1 cellular context compared by ENCODE assay signal in the genomic region with DNA sequence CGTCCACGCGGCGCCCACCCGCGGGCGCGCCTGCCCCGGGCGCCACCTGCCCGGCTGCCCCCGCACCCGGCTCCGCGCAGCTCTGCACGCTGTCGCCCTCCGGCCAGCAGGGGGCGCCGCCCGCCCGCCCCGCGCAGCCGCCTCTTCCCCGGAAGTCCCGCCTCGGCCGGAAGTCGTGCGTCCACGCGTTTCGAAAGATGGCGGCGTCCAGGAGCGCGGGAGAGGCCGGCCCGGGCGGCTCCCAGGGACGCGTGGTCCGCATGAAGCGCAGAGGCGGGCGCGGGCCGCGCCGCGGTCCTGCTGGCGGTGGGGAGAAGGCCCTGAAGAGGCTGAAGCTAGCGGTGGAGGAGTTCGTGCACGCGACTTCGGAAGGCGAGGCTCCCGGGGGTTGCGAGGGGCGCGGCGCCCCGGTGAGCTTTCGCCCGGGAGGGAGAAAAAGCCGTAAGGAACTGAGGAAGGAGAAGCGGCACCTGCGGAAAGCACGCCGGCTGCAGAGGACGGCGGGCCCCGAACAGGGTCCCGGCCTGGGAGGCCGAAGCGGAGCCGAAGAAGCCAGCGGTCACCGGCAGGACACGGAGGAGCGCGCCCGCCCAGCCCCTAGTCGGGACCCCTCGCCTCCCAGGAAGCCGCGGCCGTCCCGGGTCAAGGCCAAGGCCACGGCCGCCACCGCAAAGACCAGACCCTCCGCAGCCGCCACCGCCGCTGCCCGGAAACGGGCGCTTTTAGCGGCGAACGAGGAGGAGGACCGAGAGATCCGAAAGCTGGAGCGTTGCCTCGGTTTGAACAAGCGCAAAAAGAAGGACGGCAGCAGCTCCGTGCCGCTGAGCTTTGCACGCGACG.
TF ChIP-seq lines count a peak whose summit lies in the region.

A gene with protein sequence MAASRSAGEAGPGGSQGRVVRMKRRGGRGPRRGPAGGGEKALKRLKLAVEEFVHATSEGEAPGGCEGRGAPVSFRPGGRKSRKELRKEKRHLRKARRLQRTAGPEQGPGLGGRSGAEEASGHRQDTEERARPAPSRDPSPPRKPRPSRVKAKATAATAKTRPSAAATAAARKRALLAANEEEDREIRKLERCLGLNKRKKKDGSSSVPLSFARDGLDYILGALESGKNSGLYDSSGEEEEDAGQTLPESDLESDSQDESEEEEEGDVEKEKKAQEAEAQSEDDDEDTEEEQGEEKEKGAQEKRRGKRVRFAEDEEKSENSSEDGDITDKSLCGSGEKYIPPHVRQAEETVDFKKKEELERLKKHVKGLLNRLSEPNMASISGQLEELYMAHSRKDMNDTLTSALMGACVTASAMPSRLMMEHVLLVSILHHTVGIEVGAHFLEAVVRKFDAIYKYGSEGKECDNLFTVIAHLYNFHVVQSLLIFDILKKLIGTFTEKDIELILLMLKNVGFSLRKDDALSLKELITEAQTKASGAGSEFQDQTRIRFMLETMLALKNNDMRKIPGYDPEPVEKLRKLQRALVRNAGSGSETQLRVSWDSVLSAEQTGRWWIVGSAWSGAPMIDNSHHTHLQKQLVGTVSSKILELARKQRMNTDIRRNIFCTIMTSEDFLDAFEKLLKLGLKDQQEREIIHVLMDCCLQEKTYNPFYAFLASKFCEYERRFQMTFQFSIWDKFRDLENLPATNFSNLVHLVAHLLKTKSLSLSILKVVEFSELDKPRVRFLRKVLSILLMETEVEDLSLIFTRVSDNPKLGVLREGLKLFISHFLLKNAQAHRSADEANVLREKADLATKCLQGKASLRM (plus strand): TSS at position 172 of the 840 bp plus-strand sequence. CDS start 26 bp downstream, at position 198.

TF ChIP-seq in H1, 55 proteins besides CTCF, POLR2A, EP300 and RAD21 (continued from another document):
- TF ChIP-seq PHF8 (conservative IDR thresholded peaks at IDR 0.05; ENCODE audit: low read depth, low read length) (peak; percentile 99), BACH1 (IDR thresholded peaks at IDR 0.05; ENCODE audit: low read length) (peak; percentile 64; the same call in 1 of the 2 replicates), NANOG (IDR thresholded peaks at IDR 0.05; ENCODE audit: insufficient read depth, low read depth, low read length, poor library complexity, severe bottlenecking) (no peak), RBBP5 (IDR thresholded peaks at IDR 0.05; ENCODE audit: borderline replicate concordance, low read depth, low read length) (peak; percentile 99), CHD2 (IDR thresholded peaks at IDR 0.05; ENCODE audit: low read length) (no peak), CREB1 (IDR thresholded peaks at IDR 0.05) (peak; percentile 53), TAF1 (IDR thresholded peaks at IDR 0.05; ENCODE audit: low read depth, low read length) (peak; percentile 98), EGR1 (IDR thresholded peaks at IDR 0.05; ENCODE audit: borderline replicate concordance, low read depth, low read length) (peak; percentile 72; the same call in 1 of the 2 replicates), POU5F1 (IDR thresholded peaks at IDR 0.05; ENCODE audit: low read depth, low read length) (no peak), NRF1 (IDR thresholded peaks at IDR 0.05; ENCODE audit: low read depth, low read length) (no peak), SP2 (IDR thresholded peaks at IDR 0.05; ENCODE audit: low read length) (peak; percentile 14; the same call in 1 of the 2 replicates), GABPA (IDR thresholded peaks at IDR 0.05; ENCODE audit: borderline replicate concordance, insufficient read depth, low read length) (peak; percentile 95), TBP (IDR thresholded peaks at IDR 0.05; ENCODE audit: low read depth, low read length) (peak; percentile 87), CBX8 (IDR thresholded peaks at IDR 0.05; ENCODE audit: borderline replicate concordance, low read depth, low read length) (no peak), ASH2L (IDR thresholded peaks at IDR 0.05; ENCODE audit: low read length) (peak; percentile 88), HDAC2 (IDR thresholded peaks at IDR 0.05; ENCODE audit: borderline replicate concordance in 1 of 2, low read depth in 2 of 2, low read length in 2 of 2) (peak; percentile 38 to 46; a peak in 2 of 4 replicates), MAFK (IDR thresholded peaks at IDR 0.05; ENCODE audit: low read depth, low read length) (no peak), KDM4A (IDR thresholded peaks at IDR 0.05; ENCODE audit: low read depth, low read length, severe bottlenecking) (peak; percentile 90), TAF7 (optimal IDR thresholded peaks at IDR 0.05; ENCODE audit: borderline replicate concordance, low read depth, low read length) (peak; percentile 95), BRCA1 (IDR thresholded peaks at IDR 0.05; ENCODE audit: low read depth, low read length) (no peak), KDM5A (IDR thresholded peaks at IDR 0.05; ENCODE audit: low read length) (peak; percentile 90), POLR2AphosphoS5 (IDR thresholded peaks at IDR 0.05; ENCODE audit: low read depth, low read length) (peak; percentile 78; the same call in 1 of the 2 replicates), SIN3A (conservative IDR thresholded peaks at IDR 0.05 in 1 of 2, IDR thresholded peaks at IDR 0.05 in 1 of 2; ENCODE audit: low read depth in 1 of 2, low read length in 2 of 2) (peak; percentile 52 to 58; a peak in 1 of 4 replicates), YY1 (IDR thresholded peaks at IDR 0.05; ENCODE audit: low read depth, low read length) (peak; percentile 98), CTBP2 (IDR thresholded peaks at IDR 0.05; ENCODE audit: borderline replicate concordance, insufficient read depth, insufficient read length, low read length) (no peak), KDM1A (IDR thresholded peaks at IDR 0.05; ENCODE audit: borderline replicate concordance, low read length) (no peak), TCF12 (IDR thresholded peaks at IDR 0.05; ENCODE audit: low read depth, low read length) (no peak)
- TF ChIP-seq, protein P1, sequence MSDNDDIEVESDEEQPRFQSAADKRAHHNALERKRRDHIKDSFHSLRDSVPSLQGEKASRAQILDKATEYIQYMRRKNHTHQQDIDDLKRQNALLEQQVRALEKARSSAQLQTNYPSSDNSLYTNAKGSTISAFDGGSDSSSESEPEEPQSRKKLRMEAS (IDR thresholded peaks at IDR 0.05): peak; percentile 90
- TF ChIP-seq, protein P2, sequence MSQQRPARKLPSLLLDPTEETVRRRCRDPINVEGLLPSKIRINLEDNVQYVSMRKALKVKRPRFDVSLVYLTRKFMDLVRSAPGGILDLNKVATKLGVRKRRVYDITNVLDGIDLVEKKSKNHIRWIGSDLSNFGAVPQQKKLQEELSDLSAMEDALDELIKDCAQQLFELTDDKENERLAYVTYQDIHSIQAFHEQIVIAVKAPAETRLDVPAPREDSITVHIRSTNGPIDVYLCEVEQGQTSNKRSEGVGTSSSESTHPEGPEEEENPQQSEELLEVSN (IDR thresholded peaks at IDR 0.05): peak; percentile 93
- TF ChIP-seq, protein P3, sequence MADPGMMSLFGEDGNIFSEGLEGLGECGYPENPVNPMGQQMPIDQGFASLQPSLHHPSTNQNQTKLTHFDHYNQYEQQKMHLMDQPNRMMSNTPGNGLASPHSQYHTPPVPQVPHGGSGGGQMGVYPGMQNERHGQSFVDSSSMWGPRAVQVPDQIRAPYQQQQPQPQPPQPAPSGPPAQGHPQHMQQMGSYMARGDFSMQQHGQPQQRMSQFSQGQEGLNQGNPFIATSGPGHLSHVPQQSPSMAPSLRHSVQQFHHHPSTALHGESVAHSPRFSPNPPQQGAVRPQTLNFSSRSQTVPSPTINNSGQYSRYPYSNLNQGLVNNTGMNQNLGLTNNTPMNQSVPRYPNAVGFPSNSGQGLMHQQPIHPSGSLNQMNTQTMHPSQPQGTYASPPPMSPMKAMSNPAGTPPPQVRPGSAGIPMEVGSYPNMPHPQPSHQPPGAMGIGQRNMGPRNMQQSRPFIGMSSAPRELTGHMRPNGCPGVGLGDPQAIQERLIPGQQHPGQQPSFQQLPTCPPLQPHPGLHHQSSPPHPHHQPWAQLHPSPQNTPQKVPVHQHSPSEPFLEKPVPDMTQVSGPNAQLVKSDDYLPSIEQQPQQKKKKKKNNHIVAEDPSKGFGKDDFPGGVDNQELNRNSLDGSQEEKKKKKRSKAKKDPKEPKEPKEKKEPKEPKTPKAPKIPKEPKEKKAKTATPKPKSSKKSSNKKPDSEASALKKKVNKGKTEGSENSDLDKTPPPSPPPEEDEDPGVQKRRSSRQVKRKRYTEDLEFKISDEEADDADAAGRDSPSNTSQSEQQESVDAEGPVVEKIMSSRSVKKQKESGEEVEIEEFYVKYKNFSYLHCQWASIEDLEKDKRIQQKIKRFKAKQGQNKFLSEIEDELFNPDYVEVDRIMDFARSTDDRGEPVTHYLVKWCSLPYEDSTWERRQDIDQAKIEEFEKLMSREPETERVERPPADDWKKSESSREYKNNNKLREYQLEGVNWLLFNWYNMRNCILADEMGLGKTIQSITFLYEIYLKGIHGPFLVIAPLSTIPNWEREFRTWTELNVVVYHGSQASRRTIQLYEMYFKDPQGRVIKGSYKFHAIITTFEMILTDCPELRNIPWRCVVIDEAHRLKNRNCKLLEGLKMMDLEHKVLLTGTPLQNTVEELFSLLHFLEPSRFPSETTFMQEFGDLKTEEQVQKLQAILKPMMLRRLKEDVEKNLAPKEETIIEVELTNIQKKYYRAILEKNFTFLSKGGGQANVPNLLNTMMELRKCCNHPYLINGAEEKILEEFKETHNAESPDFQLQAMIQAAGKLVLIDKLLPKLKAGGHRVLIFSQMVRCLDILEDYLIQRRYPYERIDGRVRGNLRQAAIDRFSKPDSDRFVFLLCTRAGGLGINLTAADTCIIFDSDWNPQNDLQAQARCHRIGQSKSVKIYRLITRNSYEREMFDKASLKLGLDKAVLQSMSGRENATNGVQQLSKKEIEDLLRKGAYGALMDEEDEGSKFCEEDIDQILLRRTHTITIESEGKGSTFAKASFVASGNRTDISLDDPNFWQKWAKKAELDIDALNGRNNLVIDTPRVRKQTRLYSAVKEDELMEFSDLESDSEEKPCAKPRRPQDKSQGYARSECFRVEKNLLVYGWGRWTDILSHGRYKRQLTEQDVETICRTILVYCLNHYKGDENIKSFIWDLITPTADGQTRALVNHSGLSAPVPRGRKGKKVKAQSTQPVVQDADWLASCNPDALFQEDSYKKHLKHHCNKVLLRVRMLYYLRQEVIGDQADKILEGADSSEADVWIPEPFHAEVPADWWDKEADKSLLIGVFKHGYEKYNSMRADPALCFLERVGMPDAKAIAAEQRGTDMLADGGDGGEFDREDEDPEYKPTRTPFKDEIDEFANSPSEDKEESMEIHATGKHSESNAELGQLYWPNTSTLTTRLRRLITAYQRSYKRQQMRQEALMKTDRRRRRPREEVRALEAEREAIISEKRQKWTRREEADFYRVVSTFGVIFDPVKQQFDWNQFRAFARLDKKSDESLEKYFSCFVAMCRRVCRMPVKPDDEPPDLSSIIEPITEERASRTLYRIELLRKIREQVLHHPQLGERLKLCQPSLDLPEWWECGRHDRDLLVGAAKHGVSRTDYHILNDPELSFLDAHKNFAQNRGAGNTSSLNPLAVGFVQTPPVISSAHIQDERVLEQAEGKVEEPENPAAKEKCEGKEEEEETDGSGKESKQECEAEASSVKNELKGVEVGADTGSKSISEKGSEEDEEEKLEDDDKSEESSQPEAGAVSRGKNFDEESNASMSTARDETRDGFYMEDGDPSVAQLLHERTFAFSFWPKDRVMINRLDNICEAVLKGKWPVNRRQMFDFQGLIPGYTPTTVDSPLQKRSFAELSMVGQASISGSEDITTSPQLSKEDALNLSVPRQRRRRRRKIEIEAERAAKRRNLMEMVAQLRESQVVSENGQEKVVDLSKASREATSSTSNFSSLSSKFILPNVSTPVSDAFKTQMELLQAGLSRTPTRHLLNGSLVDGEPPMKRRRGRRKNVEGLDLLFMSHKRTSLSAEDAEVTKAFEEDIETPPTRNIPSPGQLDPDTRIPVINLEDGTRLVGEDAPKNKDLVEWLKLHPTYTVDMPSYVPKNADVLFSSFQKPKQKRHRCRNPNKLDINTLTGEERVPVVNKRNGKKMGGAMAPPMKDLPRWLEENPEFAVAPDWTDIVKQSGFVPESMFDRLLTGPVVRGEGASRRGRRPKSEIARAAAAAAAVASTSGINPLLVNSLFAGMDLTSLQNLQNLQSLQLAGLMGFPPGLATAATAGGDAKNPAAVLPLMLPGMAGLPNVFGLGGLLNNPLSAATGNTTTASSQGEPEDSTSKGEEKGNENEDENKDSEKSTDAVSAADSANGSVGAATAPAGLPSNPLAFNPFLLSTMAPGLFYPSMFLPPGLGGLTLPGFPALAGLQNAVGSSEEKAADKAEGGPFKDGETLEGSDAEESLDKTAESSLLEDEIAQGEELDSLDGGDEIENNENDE (IDR thresholded peaks at IDR 0.05; ENCODE audit: insufficient replicate concordance, low read length): no peak
- TF ChIP-seq, protein P4, sequence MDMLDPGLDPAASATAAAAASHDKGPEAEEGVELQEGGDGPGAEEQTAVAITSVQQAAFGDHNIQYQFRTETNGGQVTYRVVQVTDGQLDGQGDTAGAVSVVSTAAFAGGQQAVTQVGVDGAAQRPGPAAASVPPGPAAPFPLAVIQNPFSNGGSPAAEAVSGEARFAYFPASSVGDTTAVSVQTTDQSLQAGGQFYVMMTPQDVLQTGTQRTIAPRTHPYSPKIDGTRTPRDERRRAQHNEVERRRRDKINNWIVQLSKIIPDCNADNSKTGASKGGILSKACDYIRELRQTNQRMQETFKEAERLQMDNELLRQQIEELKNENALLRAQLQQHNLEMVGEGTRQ (IDR thresholded peaks at IDR 0.05; ENCODE audit: low read length): no peak
TF ChIP-seq in H1: peak in this region for 19.
